28 cellular contexts compared by ENCODE assay signal in the genomic region with DNA sequence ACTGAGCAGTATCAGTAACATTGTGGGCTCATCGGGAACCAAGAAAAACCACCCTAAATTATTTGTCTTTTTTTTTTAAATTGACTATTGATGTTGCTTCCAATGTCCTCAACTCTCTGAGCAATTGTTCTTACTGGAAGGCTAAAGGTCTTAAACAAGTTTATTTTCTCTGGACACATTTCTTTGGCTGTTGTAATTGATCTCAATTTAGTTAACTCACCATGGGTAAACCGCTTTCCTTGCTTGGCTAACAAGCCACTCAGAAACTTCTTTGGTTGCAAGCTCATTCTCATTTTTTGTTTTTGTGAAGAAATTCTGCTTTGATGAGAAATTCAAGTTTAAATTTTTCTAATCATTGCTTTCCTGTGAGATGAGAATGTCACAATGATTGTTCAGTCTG.
"Had no signal": no experiment of that assay in that cellular context is flagged by ENCODE, and none has a peak within 500 bp of the region (broad histone marks: within the 10 kb centered on the region; RNA-seq: fewer than 3 reads in every experiment).

No MANE protein-coding gene starts in this region.

- H3K9me3 ChIP-seq: ovary, psoas muscle, right lobe of liver, thoracic aorta, thyroid gland, tibial nerve, upper lobe of left lung, vagina had no signal

- H3K4me1 Mint-ChIP-seq: naive thymus-derived CD4-positive, alpha-beta T cell; natural killer cell; neural progenitor cell; stimulated activated effector memory CD8-positive, alpha-beta T cell treated with anti-CD3 and anti-CD28 coated beads, Interleukin-12 subunit alpha, Interleukin-12 subunit beta, amount 100 ng/mL, for 72 hours had no signal

- H3K4me3 Mint-ChIP-seq: naive thymus-derived CD4-positive, alpha-beta T cell; natural killer cell; nephron; neural progenitor cell; stimulated activated effector memory CD8-positive, alpha-beta T cell treated with anti-CD3 and anti-CD28 coated beads, Interleukin-12 subunit alpha, Interleukin-12 subunit beta, amount 100 ng/mL, for 72 hours; stimulated activated naive B cell treated with anti-CD40 and anti-IgM and Interleukin-4, amounts not matched to agents 10 μg/mL and 1 μg/mL and 100 μg/mL, for 72 hours; stimulated activated naive CD8-positive, alpha-beta T cell treated with anti-CD3 and anti-CD28 coated beads, Interleukin-15, Interleukin-2, amounts not matched to agents 100 ng/mL and 50 ng/mL, for 24 hours had no signal

- H3K4me2 ChIP-seq: neural progenitor cell had no signal

- ATAC-seq: naive thymus-derived CD4-positive, alpha-beta T cell; natural killer cell; psoas muscle; right cardiac atrium; right lobe of liver; stimulated activated effector memory CD8-positive, alpha-beta T cell treated with anti-CD3 and anti-CD28 coated beads, Interleukin-12 subunit alpha, Interleukin-12 subunit beta, amount 100 ng/mL, for 72 hours; stimulated activated naive B cell treated with anti-CD40 and anti-IgM and Interleukin-4, amounts not matched to agents 10 μg/mL and 1 μg/mL and 100 μg/mL, for 72 hours had no signal

- H3K27me3 ChIP-seq: neural progenitor cell, ovary, right lobe of liver, stomach, thyroid gland, tibial nerve, upper lobe of left lung, vagina had no signal

- H3K79me2 ChIP-seq: parathyroid adenoma had no signal

- H3K36me3 ChIP-seq: neural progenitor cell, ovary, right lobe of liver, stomach, thoracic aorta, thyroid gland, tibial nerve, upper lobe of left lung, vagina had no signal

- H3K27me3 Mint-ChIP-seq: progenitor cell of endocrine pancreas had no signal

- H3K27ac ChIP-seq: neural progenitor cell, ovary, parathyroid adenoma, psoas muscle, right lobe of liver, skin epidermis, stomach, thoracic aorta, thyroid gland, tibial nerve, upper lobe of left lung, vagina had no signal

- H3K36me3 Mint-ChIP-seq: naive thymus-derived CD4-positive, alpha-beta T cell; natural killer cell; neural progenitor cell; stimulated activated effector memory CD8-positive, alpha-beta T cell treated with anti-CD3 and anti-CD28 coated beads, Interleukin-12 subunit alpha, Interleukin-12 subunit beta, amount 100 ng/mL, for 72 hours; stimulated activated naive B cell treated with anti-CD40 and anti-IgM and Interleukin-4, amounts not matched to agents 10 μg/mL and 1 μg/mL and 100 μg/mL, for 72 hours had no signal

- H3K9me3 Mint-ChIP-seq: natural killer cell; neural progenitor cell; stimulated activated effector memory CD8-positive, alpha-beta T cell treated with anti-CD3 and anti-CD28 coated beads, Interleukin-12 subunit alpha, Interleukin-12 subunit beta, amount 100 ng/mL, for 72 hours; stimulated activated naive B cell treated with anti-CD40 and anti-IgM and Interleukin-4, amounts not matched to agents 10 μg/mL and 1 μg/mL and 100 μg/mL, for 72 hours; stimulated activated naive CD8-positive, alpha-beta T cell treated with anti-CD3 and anti-CD28 coated beads, Interleukin-15, Interleukin-2, amounts not matched to agents 100 ng/mL and 50 ng/mL, for 24 hours had no signal

- H3K27ac Mint-ChIP-seq: naive thymus-derived CD4-positive, alpha-beta T cell; natural killer cell; nephron; neural progenitor cell; progenitor cell of endocrine pancreas; stimulated activated effector memory CD8-positive, alpha-beta T cell treated with anti-CD3 and anti-CD28 coated beads, Interleukin-12 subunit alpha, Interleukin-12 subunit beta, amount 100 ng/mL, for 72 hours; stimulated activated naive B cell treated with anti-CD40 and anti-IgM and Interleukin-4, amounts not matched to agents 10 μg/mL and 1 μg/mL and 100 μg/mL, for 72 hours; stimulated activated naive CD8-positive, alpha-beta T cell treated with anti-CD3 and anti-CD28 coated beads, Interleukin-15, Interleukin-2, amounts not matched to agents 100 ng/mL and 50 ng/mL, for 24 hours had no signal

- H2AFZ ChIP-seq: neural progenitor cell, parathyroid adenoma had no signal

- H3K4me1 ChIP-seq: neural progenitor cell, parathyroid adenoma, psoas muscle, stomach, thyroid gland, upper lobe of left lung, vagina had no signal

- H3K4me3 ChIP-seq: neural progenitor cell, ovary, psoas muscle, right lobe of liver, skin epidermis, stomach, thoracic aorta, thyroid gland, tibial nerve, upper lobe of left lung, vagina had no signal

- DNase-seq: naive thymus-derived CD4-positive, alpha-beta T cell; natural killer cell; occipital lobe; ovary; posterior cingulate gyrus; psoas muscle; right lobe of liver; stimulated activated CD4-positive, alpha-beta T cell treated with anti-CD3 and anti-CD28 coated beads, Interleukin-15, amount 100 ng/mL, for 24 hours; stimulated activated CD4-positive, alpha-beta T cell treated with anti-CD3 and anti-CD28 coated beads, Interleukin-2, amount 100 ng/mL, for 24 hours; stimulated activated CD4-positive, alpha-beta T cell treated with anti-CD3 and anti-CD28 coated beads, Interleukin-2, amount 100 ng/mL, for 48 hours; stimulated activated CD4-positive, alpha-beta T cell treated with anti-CD3 and anti-CD28 coated beads, Interleukin-4, amount 100 ng/mL, for 24 hours; stimulated activated naive B cell treated with anti-CD40 and anti-IgM and Interleukin-4, amounts not matched to agents 10 μg/mL and 1 μg/mL and 100 μg/mL, for 72 hours; stimulated activated naive CD4-positive, alpha-beta T cell treated with Interleukin-2 at 50 U/mL for 16 hours; stomach; thyroid gland; trophoblast cell; upper lobe of left lung had no signal
